In genomic region chr12:93720559-93720958, GRCh38 we compare ENCODE assay signal across 39 cellular contexts.
"Had no signal": no experiment of that assay in that cellular context is flagged by ENCODE, and none has a peak within 500 bp of the region (broad histone marks: within the 10 kb centered on the region; RNA-seq: fewer than 3 reads in every experiment).

No MANE protein-coding gene starts in this region.

- H3K27me3 ChIP-seq: adrenal gland, body of pancreas, brain microvascular endothelial cell, breast epithelium had no signal

- DNase-seq: activated CD4-positive, alpha-beta memory T cell treated with anti-CD3 and anti-CD28 coated beads, Interleukin-2, amount 10 ng/mL, durations not matched to agents 7 days and 5 days; activated CD4-positive, alpha-beta T cell treated with anti-CD3 and anti-CD28 coated beads for 1 hour; activated CD4-positive, alpha-beta T cell treated with anti-CD3 and anti-CD28 coated beads for 36 hours; activated CD4-positive, alpha-beta T cell treated with anti-CD3 and anti-CD28 coated beads for 48 hours; activated CD4-positive, alpha-beta T cell treated with anti-CD3 and anti-CD28 coated beads, Interleukin-2, amount 10 ng/mL, durations not matched to agents 7 days and 5 days; activated CD4-positive, alpha-beta T cell treated with anti-CD3 and anti-CD28 coated beads, Interleukin-2, amount 50 U/mL, for 48 hours; activated CD4-positive, CD25-positive, alpha-beta regulatory T cell; activated CD8-positive, alpha-beta memory T cell treated with anti-CD3 and anti-CD28 coated beads for 24 hours; activated CD8-positive, alpha-beta memory T cell treated with anti-CD3 and anti-CD28 coated beads, Interleukin-2, amount 10 ng/mL, durations not matched to agents 7 days and 5 days; activated CD8-positive, alpha-beta memory T cell treated with anti-CD3 and anti-CD28 coated beads, Interleukin-2, amount 50 U/mL, for 48 hours; activated CD8-positive, alpha-beta T cell treated with anti-CD3 and anti-CD28 coated beads, Interleukin-2, amount 10 ng/mL, durations not matched to agents 7 days and 5 days; activated effector memory CD4-positive, alpha-beta T cell treated with anti-CD3 and anti-CD28 coated beads, Interleukin-2, amount 50 U/mL, for 16 hours; activated gamma-delta T cell treated with Interleukin-2 at 50 U/mL for 16 hours; activated naive CD4-positive, alpha-beta T cell; activated naive CD4-positive, alpha-beta T cell treated with anti-CD3 and anti-CD28 coated beads for 36 hours; activated naive CD4-positive, alpha-beta T cell treated with anti-CD3 and anti-CD28 coated beads, Interleukin-2, amount 50 U/mL, for 16 hours; activated naive CD8-positive, alpha-beta T cell treated with anti-CD3 and anti-CD28 coated beads for 36 hours; activated T-cell treated with anti-CD3 and anti-CD28 coated beads, Interleukin-2, amount 50 U/mL, for 4 hours; activated T-cell treated with anti-CD3 and anti-CD28 coated beads, Interleukin-2, amount 50 U/mL, for 72 hours; adrenal gland; amniotic stem cell; aorta; body of pancreas; brain microvascular endothelial cell; central memory CD4-positive, alpha-beta T cell; T-helper 1 cell; T-helper 2 cell; T-helper 9 cell; WERI-Rb-1 had no signal

- H3K4me1 ChIP-seq: breast epithelium had no signal

- FAIRE-seq: astrocyte, TTC549 had no signal

- H3K4me1 Mint-ChIP-seq: activated CD4-positive, alpha-beta memory T cell treated with anti-CD3 and anti-CD28 coated beads, Interleukin-2, amount 10 ng/mL, durations not matched to agents 7 days and 5 days; activated CD4-positive, alpha-beta T cell treated with anti-CD3 and anti-CD28 coated beads for 36 hours; activated CD4-positive, alpha-beta T cell treated with anti-CD3 and anti-CD28 coated beads, Interleukin-2, amount 10 ng/mL, durations not matched to agents 7 days and 5 days; activated CD8-positive, alpha-beta memory T cell treated with anti-CD3 and anti-CD28 coated beads, Interleukin-2, amount 10 ng/mL, durations not matched to agents 7 days and 5 days; activated naive CD8-positive, alpha-beta T cell treated with anti-CD3 and anti-CD28 coated beads for 36 hours; activated T-helper 17 cell treated with anti-CD3 and anti-CD28 coated beads, Interleukin-2, amount 50 U/mL, for 72 hours; WTC11 had no signal

- ATAC-seq: activated CD4-positive, alpha-beta T cell treated with anti-CD3 and anti-CD28 coated beads for 36 hours; activated CD4-positive, CD25-positive, alpha-beta regulatory T cell treated with anti-CD3 and anti-CD28 coated beads, Interleukin-2, amount 50 U/mL, for 24 hours; activated CD8-positive, alpha-beta memory T cell treated with anti-CD3 and anti-CD28 coated beads, Interleukin-2, amount 10 ng/mL, durations not matched to agents 7 days and 5 days; activated CD8-positive, alpha-beta T cell treated with anti-CD3 and anti-CD28 coated beads, Interleukin-2, amount 10 ng/mL, durations not matched to agents 7 days and 5 days; activated naive CD4-positive, alpha-beta T cell treated with anti-CD3 and anti-CD28 coated beads, Interleukin-2, amount 50 U/mL, for 72 hours; activated T-cell treated with anti-CD3 and anti-CD28 coated beads, Interleukin-2, amount 50 U/mL, for 4 hours; activated T-cell treated with anti-CD3 and anti-CD28 coated beads, Interleukin-2, amount 50 U/mL, for 72 hours; activated T-helper 17 cell treated with anti-CD3 and anti-CD28 coated beads, Interleukin-2, amount 50 U/mL, for 72 hours; body of pancreas; WTC11 had no signal

- H3K9me3 ChIP-seq: adrenal gland, body of pancreas had no signal

- H3K27ac ChIP-seq: adrenal gland, body of pancreas, brain microvascular endothelial cell, breast epithelium, WERI-Rb-1 had no signal

- H3K27me3 Mint-ChIP-seq: activated CD4-positive, alpha-beta memory T cell treated with anti-CD3 and anti-CD28 coated beads, Interleukin-2, amount 10 ng/mL, durations not matched to agents 7 days and 5 days; activated CD4-positive, alpha-beta T cell treated with anti-CD3 and anti-CD28 coated beads for 36 hours; activated CD4-positive, alpha-beta T cell treated with anti-CD3 and anti-CD28 coated beads, Interleukin-2, amount 10 ng/mL, durations not matched to agents 7 days and 5 days; activated CD8-positive, alpha-beta memory T cell treated with anti-CD3 and anti-CD28 coated beads, Interleukin-2, amount 10 ng/mL, durations not matched to agents 7 days and 5 days; activated naive CD8-positive, alpha-beta T cell treated with anti-CD3 and anti-CD28 coated beads for 36 hours; activated T-helper 17 cell treated with anti-CD3 and anti-CD28 coated beads, Interleukin-2, amount 50 U/mL, for 72 hours had no signal

- H3K27ac Mint-ChIP-seq: activated CD4-positive, alpha-beta memory T cell treated with anti-CD3 and anti-CD28 coated beads, Interleukin-2, amount 10 ng/mL, durations not matched to agents 7 days and 5 days; activated CD4-positive, alpha-beta T cell treated with anti-CD3 and anti-CD28 coated beads for 36 hours; activated CD4-positive, alpha-beta T cell treated with anti-CD3 and anti-CD28 coated beads, Interleukin-2, amount 10 ng/mL, durations not matched to agents 7 days and 5 days; activated CD8-positive, alpha-beta memory T cell treated with anti-CD3 and anti-CD28 coated beads, Interleukin-2, amount 10 ng/mL, durations not matched to agents 7 days and 5 days; activated CD8-positive, alpha-beta T cell treated with anti-CD3 and anti-CD28 coated beads, Interleukin-2, amount 10 ng/mL, durations not matched to agents 7 days and 5 days; activated naive CD4-positive, alpha-beta T cell treated with anti-CD3 and anti-CD28 coated beads for 36 hours; activated naive CD8-positive, alpha-beta T cell treated with anti-CD3 and anti-CD28 coated beads for 36 hours; activated T-cell treated with anti-CD3 and anti-CD28 coated beads, Interleukin-2, amount 50 U/mL, for 72 hours; activated T-helper 1 cell treated with anti-CD3 and anti-CD28 coated beads, Interleukin-12 subunit alpha, Interleukin-12 subunit beta, Interleukin-2, Interleukin-4 antibody, amounts not matched to agents 30 ng/mL and 10 ng/mL and 1 ng/mL, durations not matched to agents 14 hours and 24 hours and 36 hours; activated T-helper 17 cell treated with anti-CD3 and anti-CD28 coated beads, Interleukin-2, amount 50 U/mL, for 72 hours; T-helper 1 cell treated with Interleukin-12 subunit alpha and Interleukin-12 subunit beta and Interleukin-4 antibody, amounts not matched to agents 30 μg/mL and 1 μg/mL, for 36 hours; T-helper 2 cell treated with Interferon-gamma antibody and Interleukin-4, amounts not matched to agents 5 μg/mL and 100 μg/mL, for 36 hours; WTC11 had no signal

- H3K36me3 ChIP-seq: adrenal gland, brain microvascular endothelial cell, breast epithelium, WERI-Rb-1 had no signal

- H3K4me3 ChIP-seq: adrenal gland, body of pancreas, breast epithelium had no signal

- H3K4me3 Mint-ChIP-seq: activated CD4-positive, alpha-beta memory T cell treated with anti-CD3 and anti-CD28 coated beads, Interleukin-2, amount 10 ng/mL, durations not matched to agents 7 days and 5 days; activated CD4-positive, alpha-beta T cell treated with anti-CD3 and anti-CD28 coated beads for 36 hours; activated CD4-positive, alpha-beta T cell treated with anti-CD3 and anti-CD28 coated beads, Interleukin-2, amount 10 ng/mL, durations not matched to agents 7 days and 5 days; activated CD8-positive, alpha-beta memory T cell treated with anti-CD3 and anti-CD28 coated beads, Interleukin-2, amount 10 ng/mL, durations not matched to agents 7 days and 5 days; activated CD8-positive, alpha-beta T cell treated with anti-CD3 and anti-CD28 coated beads, Interleukin-2, amount 10 ng/mL, durations not matched to agents 7 days and 5 days; activated naive CD4-positive, alpha-beta T cell treated with anti-CD3 and anti-CD28 coated beads for 36 hours; activated naive CD8-positive, alpha-beta T cell treated with anti-CD3 and anti-CD28 coated beads for 36 hours; activated T-cell treated with anti-CD3 and anti-CD28 coated beads, Interleukin-2, amount 50 U/mL, for 4 hours; activated T-cell treated with anti-CD3 and anti-CD28 coated beads, Interleukin-2, amount 50 U/mL, for 72 hours; activated T-helper 1 cell treated with anti-CD3 and anti-CD28 coated beads, Interleukin-12 subunit alpha, Interleukin-12 subunit beta, Interleukin-2, Interleukin-4 antibody, amounts not matched to agents 30 ng/mL and 10 ng/mL and 1 ng/mL, durations not matched to agents 14 hours and 24 hours and 36 hours; activated T-helper 17 cell treated with anti-CD3 and anti-CD28 coated beads, Interleukin-2, amount 50 U/mL, for 72 hours; T-helper 1 cell treated with Interleukin-12 subunit alpha and Interleukin-12 subunit beta and Interleukin-4 antibody, amounts not matched to agents 30 μg/mL and 1 μg/mL, for 36 hours; T-helper 2 cell treated with Interferon-gamma antibody and Interleukin-4, amounts not matched to agents 5 μg/mL and 100 μg/mL, for 36 hours; WTC11 had no signal
